In the genomic region with DNA sequence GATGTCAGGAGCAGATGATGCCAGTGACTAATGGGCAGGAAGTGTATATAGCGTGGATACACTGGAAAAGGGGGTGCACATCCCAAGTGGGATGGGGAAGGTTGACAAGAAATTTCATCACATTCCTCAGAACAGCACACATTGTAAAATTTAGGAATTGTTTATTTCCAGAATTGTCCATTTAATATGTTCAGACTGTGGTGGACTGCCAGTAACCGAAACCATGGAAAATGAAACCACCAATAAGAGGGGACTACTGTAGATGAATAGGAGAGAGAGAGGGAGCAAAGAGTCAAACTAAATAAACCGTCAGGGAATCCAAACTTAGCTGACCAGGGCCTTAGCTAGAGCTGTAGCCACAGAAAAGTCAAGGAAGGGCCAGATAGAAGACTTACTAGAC, we compare ENCODE assay signal across 17 cellular contexts.
DNase-seq lines count a peak whose midpoint lies in the region; ATAC-seq, FAIRE-seq and TF ChIP-seq lines count a peak whose summit lies in the region.
"Had no signal": no experiment of that assay in that cellular context is flagged by ENCODE, and none has a peak within 500 bp of the region (broad histone marks: within the 10 kb centered on the region; RNA-seq: fewer than 3 reads in every experiment).

No MANE protein-coding gene starts in this region.

- no peak overlapping the region for H3K4me2 ChIP-seq in IMR-90 (ENCODE audit: low read depth, low read length)
- H3K4me2 ChIP-seq in trophoblast cell (ENCODE audit: low read length), result no peak overlapping the region
- no peak overlapping the region for H3K4me2 ChIP-seq in HepG2 (ENCODE audit: low read depth, low read length)
- H3K4me2 ChIP-seq: GM23338 had no signal

- no peak overlapping the region for H2BK20ac ChIP-seq in IMR-90 (ENCODE audit: low read depth, low read length)

- H3K4me1 ChIP-seq in IMR-90 (ENCODE audit: control insufficient read depth, insufficient read depth, low read length), result no peaks in the 10 kb centered on the region
- H3K4me1 ChIP-seq in trophoblast cell (ENCODE audit: control insufficient read depth in 1 of 2, insufficient read depth in 2 of 2, low read length in 2 of 2), result no peaks in the 10 kb centered on the region
- H3K4me1 ChIP-seq in foreskin keratinocyte, result no peaks in the 10 kb centered on the region
- no peaks in the 10 kb centered on the region for H3K4me1 ChIP-seq in HepG2 (ENCODE audit: insufficient read depth, low read length)
- H3K4me1 ChIP-seq: BE2C had no signal

- no peak for TF ChIP-seq CTCF in IMR-90 (conservative IDR thresholded peaks at IDR 0.05; ENCODE audit: low read depth, low read length)
- no peak for TF ChIP-seq CTCF in foreskin keratinocyte (conservative IDR thresholded peaks at IDR 0.05)
- no peak for TF ChIP-seq CTCF in HepG2 (CRISPR knock-in tag; IDR thresholded peaks at IDR 0.05)

- no peak; the same call in 1 of the 2 replicates for ATAC-seq in IMR-90 (ENCODE audit: low read depth)
- no peak for ATAC-seq in activated T-helper 17 cell treated with anti-CD3 and anti-CD28 coated beads, Interleukin-2, amount 50 U/mL, for 72 hours (replicated peaks)
- ATAC-seq in foreskin keratinocyte, result no peak
- ATAC-seq in HepG2, result no peak
- ATAC-seq: GM23338 had no signal

- peaks cover 9% of the 10 kb centered on the region for H3K27me3 Mint-ChIP-seq in activated T-helper 17 cell treated with anti-CD3 and anti-CD28 coated beads, Interleukin-2, amount 50 U/mL, for 72 hours

- in situ Hi-C loops in IMR-90 (cut with MboI; ENCODE audit: low sequenced_read_pairs), result no loop called here
- in situ Hi-C loops in HepG2 (cut with HindIII; ENCODE audit: extremely low pct_ligation_motif_present, low pct_unique_long_range_greater_than_20kb), result no loop called here

- no peak for TF ChIP-seq RAD21 in IMR-90 (IDR thresholded peaks at IDR 0.05; ENCODE audit: low read length)
- TF ChIP-seq RAD21 in HepG2 (CRISPR knock-in tag; IDR thresholded peaks at IDR 0.05), result no peak

- H3K4ac ChIP-seq in IMR-90 (ENCODE audit: low read depth, low read length) (no peak overlapping the region), trophoblast cell (ENCODE audit: low read depth, low read length) (no peak overlapping the region)

- no peaks in the 10 kb centered on the region for H3K9me3 ChIP-seq in IMR-90 (ENCODE audit: control insufficient read depth, insufficient read depth, low read length)
- no peaks in the 10 kb centered on the region for H3K9me3 ChIP-seq in trophoblast cell (ENCODE audit: insufficient read depth, low read depth, low read length)
- H3K9me3 ChIP-seq in HepG2 (ENCODE audit: low read length), result no peaks in the 10 kb centered on the region
- H3K9me3 ChIP-seq: BE2C had no signal

- no peaks in the 10 kb centered on the region for H3K9me3 Mint-ChIP-seq in activated T-helper 17 cell treated with anti-CD3 and anti-CD28 coated beads, Interleukin-2, amount 50 U/mL, for 72 hours
- H3K9me3 Mint-ChIP-seq: CD4-positive, alpha-beta memory T cell; GM23338 had no signal

- H2BK120ac ChIP-seq in IMR-90 (ENCODE audit: low read depth, low read length) (no peak overlapping the region), trophoblast cell (ENCODE audit: insufficient read depth, low read length, poor library complexity) (no peak overlapping the region)

- H2BK5ac ChIP-seq in IMR-90 (ENCODE audit: low read depth, low read length, poor library complexity, severe bottlenecking) (no peak overlapping the region), trophoblast cell (ENCODE audit: low read depth, low read length, poor library complexity) (no peak overlapping the region)

- no CpG with 5 or more reads among the region's 3 CpGs for WGBS in IMR-90 (ENCODE audit: extremely low coverage in 2 of 2, insufficient read length in 1 of 2), 2 experiments
- no CpG with 5 or more reads among the region's 3 CpGs for WGBS in trophoblast cell (ENCODE audit: extremely low coverage, insufficient coverage, insufficient read length)
- 4% methylated on average over 3 of the region's 3 CpGs for WGBS in HepG2 (ENCODE audit: low lambda C conversion rate)

- H3K27ac ChIP-seq in IMR-90 (ENCODE audit: insufficient read depth, low read length) (no peak overlapping the region), trophoblast cell (ENCODE audit: low read depth, low read length) (no peak overlapping the region), foreskin keratinocyte (no peak overlapping the region), HepG2 (ENCODE audit: extremely low read length, insufficient read depth, low read length) (no peak overlapping the region)
- H3K27ac ChIP-seq: C4-2B had no signal

- no peak overlapping the region for H4K12ac ChIP-seq in trophoblast cell (ENCODE audit: low read depth, low read length)

- H3K18ac ChIP-seq in IMR-90 (ENCODE audit: low read depth, low read length) (no peak overlapping the region), trophoblast cell (ENCODE audit: low read length) (no peak overlapping the region)

- TF ChIP-seq EP300 in HepG2 (IDR thresholded peaks at IDR 0.05; ENCODE audit: low read depth in 2 of 2, low read length in 2 of 2), result no peak
- no peak for TF ChIP-seq EP300 in HepG2 (CRISPR knock-in tag; IDR thresholded peaks at IDR 0.05; ENCODE audit: borderline replicate concordance)

- H2AK5ac ChIP-seq in IMR-90 (ENCODE audit: low read depth, low read length), result peak overlapping the region; percentile 2; the same call in 1 of the 2 replicates
- no peak overlapping the region for H2AK5ac ChIP-seq in trophoblast cell (ENCODE audit: low read length)

- TF ChIP-seq POLR2A in IMR-90 (IDR thresholded peaks at IDR 0.05; ENCODE audit: low read depth, low read length) (no peak), HepG2 (IDR thresholded peaks at IDR 0.05; ENCODE audit: insufficient read depth in 1 of 2, low read depth in 2 of 2, low read length in 2 of 2) (no peak)

- H3K14ac ChIP-seq in IMR-90 (replicated peaks; ENCODE audit: low read depth, low read length) (peak overlapping the region; percentile 13; the same call in 1 of the 2 replicates), trophoblast cell (ENCODE audit: low read length) (no peak overlapping the region)

- H3K36me3 Mint-ChIP-seq in activated T-helper 17 cell treated with anti-CD3 and anti-CD28 coated beads, Interleukin-2, amount 50 U/mL, for 72 hours (ENCODE audit: low read depth), result no peaks in the 10 kb centered on the region
- H3K36me3 Mint-ChIP-seq: CD4-positive, alpha-beta memory T cell had no signal

- H3K9ac ChIP-seq in IMR-90 (ENCODE audit: low read depth, low read length) (no peak overlapping the region), trophoblast cell (ENCODE audit: low read length) (no peak overlapping the region), HepG2 (ENCODE audit: insufficient read depth, low read depth, low read length) (no peak overlapping the region)

- H3K56ac ChIP-seq in IMR-90 (ENCODE audit: extremely low read depth, insufficient read depth, low read length), result no peak overlapping the region

- POLR2A ChIA-PET in IMR-90 (lab: Charles Lee; ENCODE audit: unreplicated experiment) (no interaction called here), HepG2 (lab: Yijun Ruan, JAX) (no interaction called here)

- no peak overlapping the region for H4K5ac ChIP-seq in IMR-90 (ENCODE audit: low read depth, low read length)

- dilution Hi-C loops in IMR-90 (cut with HindIII; ENCODE audit: low sequenced_read_pairs, unreplicated experiment), result no loop called here

- H3K36me3 ChIP-seq in IMR-90 (ENCODE audit: control insufficient read depth, insufficient read depth, low read length), result no peaks in the 10 kb centered on the region
- no peaks in the 10 kb centered on the region for H3K36me3 ChIP-seq in trophoblast cell (ENCODE audit: control insufficient read depth in 1 of 2, insufficient read depth in 2 of 2, low read length in 2 of 2)
- no peaks in the 10 kb centered on the region for H3K36me3 ChIP-seq in HepG2 (replicated peaks in 1 of 2; ENCODE audit: control insufficient read depth in 1 of 2, insufficient read depth in 2 of 2, low read length in 2 of 2)
- H3K36me3 ChIP-seq: BE2C had no signal

- no peak overlapping the region for H2AFZ ChIP-seq in IMR-90 (replicated peaks; ENCODE audit: low read length, poor library complexity)
- H2AFZ ChIP-seq in trophoblast cell (ENCODE audit: insufficient read depth, low read length, poor library complexity), result no peak overlapping the region
- H2AFZ ChIP-seq in HepG2 (ENCODE audit: low read length), result no peak overlapping the region
- H2AFZ ChIP-seq: GM23338 had no signal

- H3K9me1 ChIP-seq in IMR-90 (ENCODE audit: insufficient read depth, low read length), result no peaks in the 10 kb centered on the region

- H2AK9ac ChIP-seq in IMR-90 (replicated peaks; ENCODE audit: low read depth, low read length, poor library complexity), result no peak overlapping the region

- H3K23ac ChIP-seq in IMR-90 (ENCODE audit: low read depth, low read length), result no peak overlapping the region
- peak overlapping the region; percentile 4 for H3K23ac ChIP-seq in trophoblast cell (ENCODE audit: low read length)

- H3K27me3 ChIP-seq in IMR-90 (ENCODE audit: control insufficient read depth, insufficient read depth, low read length) (no peaks in the 10 kb centered on the region), trophoblast cell (ENCODE audit: insufficient read depth, low read length) (no peaks in the 10 kb centered on the region), foreskin keratinocyte (no peaks in the 10 kb centered on the region), HepG2 (ENCODE audit: control insufficient read depth in 1 of 2, insufficient read depth in 2 of 2, low read length in 2 of 2) (peaks cover 0 to 7% of the 10 kb centered on the region in 2 experiments; a peak in 1 of 5 replicates)

- no peak for FAIRE-seq in HepG2 (lab: Jason Lieb, UNC)
- FAIRE-seq: D721Med had no signal

- no peak overlapping the region for H2BK15ac ChIP-seq in IMR-90 (ENCODE audit: low read depth, low read length)

- H4K91ac ChIP-seq in IMR-90 (ENCODE audit: insufficient read depth, low read depth, low read length) (no peak overlapping the region), trophoblast cell (ENCODE audit: low read depth, low read length) (no peak overlapping the region)

- no peak overlapping the region for H2BK12ac ChIP-seq in trophoblast cell (ENCODE audit: low read length)

- intact Hi-C loops in IMR-90 (cut with micrococcal nuclease) (no loop called here), HepG2 (cut with micrococcal nuclease; ENCODE audit: unreplicated experiment) (no loop called here)

- H4K8ac ChIP-seq in IMR-90 (ENCODE audit: low read depth in 2 of 2, low read length in 2 of 2) (no peak overlapping the region), trophoblast cell (ENCODE audit: low read depth, low read length) (no peak overlapping the region)

- peak; percentile 57 for DNase-seq in EH (ENCODE audit: low read depth)
- DNase-seq in IMR-90, result peak; percentile 5
- no peak for DNase-seq in trophoblast cell
- no peak for DNase-seq in foreskin keratinocyte
- no peak for DNase-seq in DMS114 treated with DMSO at 0.1 percent for 48 hours (lab: John Stamatoyannopoulos, UW; ENCODE audit: unreplicated experiment)
- no peak for DNase-seq in HepG2 (ENCODE audit: low spot score)
- DNase-seq: ACHN; BE2C; CD4-positive, alpha-beta memory T cell; COR-L47; DND-41; H7; KBM-7 had no signal

- H3K4me3 ChIP-seq in IMR-90 (ENCODE audit: insufficient read depth, low read depth, low read length), result no peak overlapping the region
- no peak overlapping the region for H3K4me3 ChIP-seq in trophoblast cell (ENCODE audit: low read depth, low read length)
- H3K4me3 ChIP-seq in HepG2 (replicated peaks in 1 of 3; ENCODE audit: insufficient read depth in 1 of 3, low read depth in 2 of 3, low read length in 3 of 3), result no peak overlapping the region
- H3K4me3 ChIP-seq: GM23338 had no signal

- H3K27ac Mint-ChIP-seq in activated T-helper 17 cell treated with anti-CD3 and anti-CD28 coated beads, Interleukin-2, amount 50 U/mL, for 72 hours, result peak overlapping the region; percentile 3
- H3K27ac Mint-ChIP-seq: CD4-positive, alpha-beta memory T cell; GM23338 had no signal

- no peaks in the 10 kb centered on the region for H3K79me2 ChIP-seq in trophoblast cell (ENCODE audit: control insufficient read depth, insufficient read depth, low read length, poor library complexity)
- H3K79me2 ChIP-seq in HepG2 (ENCODE audit: insufficient read depth, low read length), result no peaks in the 10 kb centered on the region

- H4K20me1 ChIP-seq in IMR-90 (ENCODE audit: insufficient read depth, low read length) (no peaks in the 10 kb centered on the region), HepG2 (ENCODE audit: insufficient read depth, low read length) (no peaks in the 10 kb centered on the region)

- BruUV-seq in IMR-90 (replicated peaks; lab: Mats Ljungman, UMichigan) (no TSS peak), HepG2 (replicated peaks; lab: Mats Ljungman, UMichigan) (no TSS peak)

- H3K79me1 ChIP-seq in IMR-90 (ENCODE audit: low read depth in 1 of 2, low read length in 2 of 2) (no peaks in the 10 kb centered on the region), trophoblast cell (ENCODE audit: low read length) (no peaks in the 10 kb centered on the region)

- CTCF ChIA-PET in IMR-90 (lab: Yijun Ruan, JAX) (no interaction called here), HepG2 (lab: Yijun Ruan, JAX; ENCODE audit: low intra/inter-chr PET ratio, low total read pairs) (no interaction called here)

- peaks cover 5% of the 10 kb centered on the region for H3K4me1 Mint-ChIP-seq in activated T-helper 17 cell treated with anti-CD3 and anti-CD28 coated beads, Interleukin-2, amount 50 U/mL, for 72 hours
- H3K4me1 Mint-ChIP-seq: CD4-positive, alpha-beta memory T cell; GM23338 had no signal

- no peak overlapping the region for H3K4me3 Mint-ChIP-seq in activated T-helper 17 cell treated with anti-CD3 and anti-CD28 coated beads, Interleukin-2, amount 50 U/mL, for 72 hours
- H3K4me3 Mint-ChIP-seq: GM23338 had no signal

Comparison
In these comparisons a context has a peak if more than half of its experiments do, and no peak if none do; other contexts are left out.
1. DNase-seq: peak in EH (single experiment) and IMR-90 (single experiment); none in trophoblast cell (0 of 2), foreskin keratinocyte (0 of 2), DMS114 treated with DMSO at 0.1 percent for 48 hours (single experiment) and HepG2 (single experiment).